In genomic region chr16:19882641-19883040, GRCh38 we compare ENCODE assay signal across 11 cellular contexts. TPM values are rescaled to one million over a fixed set of nuclear protein-coding genes. Genes with fewer than 3 reads are reported as not detected.
DNase-seq lines count a peak whose midpoint lies in the region; TF ChIP-seq lines count a peak whose summit lies in the region.
"Had no signal": no experiment of that assay in that cellular context is flagged by ENCODE, and none has a peak within 500 bp of the region (broad histone marks: within the 10 kb centered on the region; RNA-seq: fewer than 3 reads in every experiment).

No MANE protein-coding gene starts in this region.

- H3K27me3 ChIP-seq in suprapubic skin, result peaks cover 25% of the 10 kb centered on the region

- H3K36me3 ChIP-seq in mesodermal cell (ENCODE audit: control insufficient read depth, insufficient read depth, low read length) (no peaks in the 10 kb centered on the region), suprapubic skin (no peaks in the 10 kb centered on the region)

- TF ChIP-seq EP300 in suprapubic skin (IDR thresholded peaks at IDR 0.05), result no peak

- H3K4me3 ChIP-seq in mesodermal cell (ENCODE audit: extremely low read depth, insufficient read depth, low read length, poor library complexity, severe bottlenecking), result peak overlapping the region; percentile 59
- peak overlapping the region; percentile 58 for H3K4me3 ChIP-seq in suprapubic skin

- H3K9me3 ChIP-seq in mesodermal cell (ENCODE audit: control insufficient read depth, low read length), result no peaks in the 10 kb centered on the region
- no peaks in the 10 kb centered on the region for H3K9me3 ChIP-seq in suprapubic skin

- DNase-seq in NCI-H82 (lab: John Stamatoyannopoulos, UW), result peak; percentile 9
- DNase-seq in NCI-H82 treated with DMSO at 0.1 percent for 48 hours (lab: John Stamatoyannopoulos, UW; ENCODE audit: unreplicated experiment), result no peak
- peak in 26 of 61 donors; percentile 11 to 69 (median 48) for DNase-seq in caudate nucleus (lab: John Stamatoyannopoulos, UW)
- no peak for DNase-seq in suprapubic skin (ENCODE audit: low spot score in 2 of 2)
- no peak for DNase-seq in AML-193 (lab: John Stamatoyannopoulos, UW)
- no peak for DNase-seq in central memory CD4-positive, alpha-beta T cell
- DNase-seq in germinal center (ENCODE audit: low spot score), result no peak
- DNase-seq: kidney glomerular epithelial cell, NCI-H1092, SHP77 treated with DMSO at 0.1 percent for 48 hours had no signal

- no peak for TF ChIP-seq CTCF in suprapubic skin (IDR thresholded peaks at IDR 0.05)

- peak overlapping the region; percentile 95 for H3K27ac ChIP-seq in caudate nucleus (ENCODE audit: low read depth, low read length)
- no peak overlapping the region for H3K27ac ChIP-seq in mesodermal cell (ENCODE audit: low read depth, low read length, severe bottlenecking)
- peak overlapping the region; percentile 50 for H3K27ac ChIP-seq in suprapubic skin

- TF ChIP-seq POLR2A in suprapubic skin (IDR thresholded peaks at IDR 0.05), result no peak

- WGBS in mesodermal cell (ENCODE audit: insufficient coverage in 2 of 2), 2 experiments, result 12 to 14% methylated on average over 2 of the region's 3 CpGs
- WGBS in suprapubic skin, result 74% methylated on average over 3 of the region's 3 CpGs

- H3K4me1 ChIP-seq in mesodermal cell (ENCODE audit: control insufficient read depth, insufficient read depth, low read length, poor library complexity, severe bottlenecking) (peaks cover 3% of the 10 kb centered on the region), suprapubic skin (peaks cover 50% of the 10 kb centered on the region)

RNA-seq across cellular contexts. Expression of gene GPRC5B, which starts 2.0 kb away (rescaled TPM):
- 23.8 TPM for polyA plus RNA-seq in mesodermal cell (2013, experiment 1 of 2)
- 16.4 TPM for polyA plus RNA-seq in mesodermal cell (2013, experiment 2 of 2)
- 10 to 100 TPM in 1 of 4 donors, 1 to 10 TPM in 3; 4.1 to 10.6 (median 6.9) TPM for total RNA-seq in suprapubic skin
